10 cellular contexts compared by ENCODE assay signal in the genomic region with DNA sequence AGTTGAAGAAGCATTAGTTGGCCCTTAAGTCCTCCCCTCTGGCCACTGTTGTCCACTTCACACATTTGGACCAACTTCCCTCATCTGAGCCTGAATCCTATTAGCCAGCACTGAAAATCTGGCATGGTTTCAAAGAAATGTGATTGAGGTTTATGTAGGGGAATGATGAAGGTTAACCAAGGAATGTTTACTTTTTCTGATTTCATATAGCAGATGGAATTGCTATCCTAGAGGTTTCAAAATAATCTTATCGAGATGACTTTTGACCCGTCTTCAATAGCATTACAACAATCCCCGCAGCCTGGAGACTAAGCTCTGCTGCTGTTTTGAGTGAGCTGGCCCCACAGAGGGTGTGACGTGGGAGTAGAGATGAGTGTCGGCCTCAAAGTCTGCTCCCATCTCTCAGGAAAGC. TPM values are rescaled to one million over a fixed set of nuclear protein-coding genes. Genes with fewer than 3 reads are reported as not detected.
DNase-seq lines count a peak whose midpoint lies in the region; ATAC-seq and TF ChIP-seq lines count a peak whose summit lies in the region.
"Had no signal": no experiment of that assay in that cellular context is flagged by ENCODE, and none has a peak within 500 bp of the region (broad histone marks: within the 10 kb centered on the region; RNA-seq: fewer than 3 reads in every experiment).

No MANE protein-coding gene starts in this region.

- peaks cover 15% of the 10 kb centered on the region for H3F3A ChIP-seq in MM.1S (ENCODE audit: insufficient read depth, low read length)

- H3K4me3 ChIP-seq in cardiac fibroblast (replicated peaks in 1 of 2; ENCODE audit: low read depth in 2 of 2, low read length in 2 of 2) (no peak overlapping the region), MM.1S (ENCODE audit: low read length) (no peak overlapping the region)

- no peaks in the 10 kb centered on the region for H3K9me2 ChIP-seq in MM.1S (replicated peaks; ENCODE audit: insufficient read depth, low read length)

- no peaks in the 10 kb centered on the region for H3K36me3 ChIP-seq in MM.1S (replicated peaks; ENCODE audit: insufficient read depth, low read length)
- H3K36me3 ChIP-seq: neutrophil had no signal

- H3K4me1 ChIP-seq in MM.1S (ENCODE audit: low read length), result peaks cover 14% of the 10 kb centered on the region

- 0 out of 2 replicates have a peak, but pooled peaks cover 3% of the 10 kb centered on the region for H4K20me1 ChIP-seq in MM.1S (ENCODE audit: insufficient read depth, low read length)

- H3K9ac ChIP-seq in MM.1S (ENCODE audit: low read length), result no peak overlapping the region

- H3K27ac ChIP-seq in temporal lobe (ENCODE audit: low read depth, low read length) (peak overlapping the region; percentile 87), MM.1S (ENCODE audit: low read length) (no peak overlapping the region)
- H3K27ac ChIP-seq: neutrophil had no signal

- intact Hi-C loops in left colon (cut with DNase I, micrococcal nuclease), result no loop called here

- H3K79me2 ChIP-seq in MM.1S (ENCODE audit: low read length), result no peaks in the 10 kb centered on the region

- H3K4me2 ChIP-seq in MM.1S (ENCODE audit: low read depth, low read length), result no peak overlapping the region

- no peak for TF ChIP-seq CTCF in cardiac fibroblast (IDR thresholded peaks at IDR 0.05; ENCODE audit: low read depth, low read length)
- TF ChIP-seq CTCF in MM.1S (IDR thresholded peaks at IDR 0.05; ENCODE audit: low read length), result no peak

- H3K27me3 ChIP-seq in MM.1S (replicated peaks; ENCODE audit: insufficient read depth, low read length), result peaks cover 57% of the 10 kb centered on the region
- H3K27me3 ChIP-seq: neutrophil had no signal

- no peak overlapping the region for H2AFZ ChIP-seq in MM.1S (ENCODE audit: low read length)

- ATAC-seq in left colon (peak; percentile 55), GM19397 (IDR thresholded peaks at IDR 0.05; ENCODE audit: unreplicated experiment) (no peak)

- H3K9me3 ChIP-seq in MM.1S (replicated peaks; ENCODE audit: insufficient read depth, low read length), result no peaks in the 10 kb centered on the region
- H3K9me3 ChIP-seq: neutrophil had no signal

- DNase-seq in LoVo (ENCODE audit: low spot score), result peak; percentile 74
- DNase-seq in cardiac fibroblast (ENCODE audit: low read depth in 2 of 2), result peak; percentile 72 to 81
- DNase-seq in left colon, result peak; percentile 31 to 49
- DNase-seq in MM.1S, result no peak
- DNase-seq in activated CD4-positive, alpha-beta T cell treated with anti-CD3 and anti-CD28 coated beads for 4 hours, result no peak
- DNase-seq: activated CD4-positive, alpha-beta T cell treated with anti-CD3 and anti-CD28 coated beads, Interleukin-2, amount 10 ng/mL, durations not matched to agents 24 days and 14 days; NCI-H1105 treated with DMSO at 0.1 percent for 48 hours had no signal

RNA-seq across cellular contexts. Expression of gene SCHIP1, which starts 51.9 kb away (rescaled TPM):
- total RNA-seq in left colon (1 to 10 TPM in 1 of 2 donors, under 1 TPM in 1; 0.67 to 2.7 TPM), temporal lobe (34.7 TPM)
- total RNA-seq: activated CD4-positive, alpha-beta T cell treated with anti-CD3 and anti-CD28 coated beads, Interleukin-2, amount 10 ng/mL, durations not matched to agents 24 days and 14 days had no signal

Comparison
In these comparisons a context has a peak if more than half of its experiments do, and no peak if none do; other contexts are left out.
1. DNase-seq: peak in LoVo (single experiment), cardiac fibroblast (2 of 2) and left colon (2 of 2); none in MM.1S (single experiment) and activated CD4-positive, alpha-beta T cell treated with anti-CD3 and anti-CD28 coated beads for 4 hours (0 of 2).